Comparison of ENCODE assay signal across 1 cellular context in the genomic region with DNA sequence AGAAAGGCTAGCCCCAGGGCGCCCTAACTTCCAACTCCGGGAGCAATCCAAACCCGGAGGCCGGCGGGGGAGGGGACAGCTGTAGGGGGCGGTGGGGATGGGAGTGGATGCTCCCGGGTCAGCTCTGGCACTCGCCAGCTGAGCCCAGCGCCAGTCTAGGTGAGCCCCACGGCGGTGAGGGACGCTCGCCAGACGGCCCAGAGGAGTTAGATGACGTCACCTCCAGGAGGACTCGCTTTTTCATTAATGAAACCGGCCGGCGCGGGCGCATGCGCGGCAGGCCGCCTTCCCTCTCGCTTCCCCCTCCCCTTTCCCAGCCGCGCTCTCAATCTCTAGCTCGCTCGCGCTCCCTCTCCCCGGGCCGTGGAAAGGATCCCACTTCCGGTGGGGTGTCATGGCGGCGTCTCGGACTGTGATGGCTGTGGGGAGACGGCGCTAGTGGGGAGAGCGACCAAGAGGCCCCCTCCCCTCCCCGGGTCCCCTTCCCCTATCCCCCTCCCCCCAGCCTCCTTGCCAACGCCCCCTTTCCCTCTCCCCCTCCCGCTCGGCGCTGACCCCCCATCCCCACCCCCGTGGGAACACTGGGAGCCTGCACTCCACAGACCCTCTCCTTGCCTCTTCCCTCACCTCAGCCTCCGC.
A peak's percentile ranks its signal among the peaks of the same experiment; 100 is the strongest.
TF ChIP-seq lines count a peak whose summit lies in the region.

A gene with protein sequence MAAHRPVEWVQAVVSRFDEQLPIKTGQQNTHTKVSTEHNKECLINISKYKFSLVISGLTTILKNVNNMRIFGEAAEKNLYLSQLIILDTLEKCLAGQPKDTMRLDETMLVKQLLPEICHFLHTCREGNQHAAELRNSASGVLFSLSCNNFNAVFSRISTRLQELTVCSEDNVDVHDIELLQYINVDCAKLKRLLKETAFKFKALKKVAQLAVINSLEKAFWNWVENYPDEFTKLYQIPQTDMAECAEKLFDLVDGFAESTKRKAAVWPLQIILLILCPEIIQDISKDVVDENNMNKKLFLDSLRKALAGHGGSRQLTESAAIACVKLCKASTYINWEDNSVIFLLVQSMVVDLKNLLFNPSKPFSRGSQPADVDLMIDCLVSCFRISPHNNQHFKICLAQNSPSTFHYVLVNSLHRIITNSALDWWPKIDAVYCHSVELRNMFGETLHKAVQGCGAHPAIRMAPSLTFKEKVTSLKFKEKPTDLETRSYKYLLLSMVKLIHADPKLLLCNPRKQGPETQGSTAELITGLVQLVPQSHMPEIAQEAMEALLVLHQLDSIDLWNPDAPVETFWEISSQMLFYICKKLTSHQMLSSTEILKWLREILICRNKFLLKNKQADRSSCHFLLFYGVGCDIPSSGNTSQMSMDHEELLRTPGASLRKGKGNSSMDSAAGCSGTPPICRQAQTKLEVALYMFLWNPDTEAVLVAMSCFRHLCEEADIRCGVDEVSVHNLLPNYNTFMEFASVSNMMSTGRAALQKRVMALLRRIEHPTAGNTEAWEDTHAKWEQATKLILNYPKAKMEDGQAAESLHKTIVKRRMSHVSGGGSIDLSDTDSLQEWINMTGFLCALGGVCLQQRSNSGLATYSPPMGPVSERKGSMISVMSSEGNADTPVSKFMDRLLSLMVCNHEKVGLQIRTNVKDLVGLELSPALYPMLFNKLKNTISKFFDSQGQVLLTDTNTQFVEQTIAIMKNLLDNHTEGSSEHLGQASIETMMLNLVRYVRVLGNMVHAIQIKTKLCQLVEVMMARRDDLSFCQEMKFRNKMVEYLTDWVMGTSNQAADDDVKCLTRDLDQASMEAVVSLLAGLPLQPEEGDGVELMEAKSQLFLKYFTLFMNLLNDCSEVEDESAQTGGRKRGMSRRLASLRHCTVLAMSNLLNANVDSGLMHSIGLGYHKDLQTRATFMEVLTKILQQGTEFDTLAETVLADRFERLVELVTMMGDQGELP (N-terminal part only) (plus strand): TSS at position 378 of the 639 bp plus-strand sequence. CDS start 333 bp downstream, outside the sequence.

TF ChIP-seq in HEK293, 187 proteins besides CTCF, POLR2A, EP300 and RAD21 (continued from another document and continues in another):
- TF ChIP-seq, protein P1, sequence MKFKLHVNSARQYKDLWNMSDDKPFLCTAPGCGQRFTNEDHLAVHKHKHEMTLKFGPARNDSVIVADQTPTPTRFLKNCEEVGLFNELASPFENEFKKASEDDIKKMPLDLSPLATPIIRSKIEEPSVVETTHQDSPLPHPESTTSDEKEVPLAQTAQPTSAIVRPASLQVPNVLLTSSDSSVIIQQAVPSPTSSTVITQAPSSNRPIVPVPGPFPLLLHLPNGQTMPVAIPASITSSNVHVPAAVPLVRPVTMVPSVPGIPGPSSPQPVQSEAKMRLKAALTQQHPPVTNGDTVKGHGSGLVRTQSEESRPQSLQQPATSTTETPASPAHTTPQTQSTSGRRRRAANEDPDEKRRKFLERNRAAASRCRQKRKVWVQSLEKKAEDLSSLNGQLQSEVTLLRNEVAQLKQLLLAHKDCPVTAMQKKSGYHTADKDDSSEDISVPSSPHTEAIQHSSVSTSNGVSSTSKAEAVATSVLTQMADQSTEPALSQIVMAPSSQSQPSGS (tag by site-specific recombination; IDR thresholded peaks at IDR 0.05; ENCODE audit: low read depth): peak; percentile 100
- TF ChIP-seq, protein P2, sequence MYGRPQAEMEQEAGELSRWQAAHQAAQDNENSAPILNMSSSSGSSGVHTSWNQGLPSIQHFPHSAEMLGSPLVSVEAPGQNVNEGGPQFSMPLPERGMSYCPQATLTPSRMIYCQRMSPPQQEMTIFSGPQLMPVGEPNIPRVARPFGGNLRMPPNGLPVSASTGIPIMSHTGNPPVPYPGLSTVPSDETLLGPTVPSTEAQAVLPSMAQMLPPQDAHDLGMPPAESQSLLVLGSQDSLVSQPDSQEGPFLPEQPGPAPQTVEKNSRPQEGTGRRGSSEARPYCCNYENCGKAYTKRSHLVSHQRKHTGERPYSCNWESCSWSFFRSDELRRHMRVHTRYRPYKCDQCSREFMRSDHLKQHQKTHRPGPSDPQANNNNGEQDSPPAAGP (tag by site-specific recombination; IDR thresholded peaks at IDR 0.05): peak; percentile 67
- TF ChIP-seq ZNF132 (tag by site-specific recombination; IDR thresholded peaks at IDR 0.05; ENCODE audit: borderline replicate concordance) (no peak), ZNF155 (tag by site-specific recombination; IDR thresholded peaks at IDR 0.05) (no peak), ZNF184 (tag by site-specific recombination; IDR thresholded peaks at IDR 0.05) (peak; percentile 84; the same call in 1 of the 2 replicates), ZNF561 (tag by site-specific recombination; IDR thresholded peaks at IDR 0.05; ENCODE audit: borderline replicate concordance) (0 out of 2 replicates have a peak, but pooled peaks have one; percentile 42), ZNF138 (tag by site-specific recombination; IDR thresholded peaks at IDR 0.05; ENCODE audit: borderline replicate concordance) (no peak), ZNF544 (tag by site-specific recombination; IDR thresholded peaks at IDR 0.05) (no peak), ZNF223 (tag by site-specific recombination; IDR thresholded peaks at IDR 0.05) (no peak), ZNF837 (tag by site-specific recombination; IDR thresholded peaks at IDR 0.05) (no peak), TCF7L2 (IDR thresholded peaks at IDR 0.05; ENCODE audit: borderline replicate concordance, low read depth, low read length) (no peak), SP7 (tag by site-specific recombination; IDR thresholded peaks at IDR 0.05) (peak; percentile 76), ZNF701 (tag by site-specific recombination; IDR thresholded peaks at IDR 0.05) (no peak), KLF16 (tag by site-specific recombination; IDR thresholded peaks at IDR 0.05) (no peak; the same call in 1 of the 2 replicates), IKZF3 (tag by site-specific recombination; IDR thresholded peaks at IDR 0.05) (peak; percentile 74), ZNF112 (tag by site-specific recombination; IDR thresholded peaks at IDR 0.05) (no peak), ZSCAN16 (tag by site-specific recombination; IDR thresholded peaks at IDR 0.05) (no peak), ZNF529 (tag by site-specific recombination; IDR thresholded peaks at IDR 0.05; ENCODE audit: insufficient replicate concordance) (no peak), ZNF335 (tag by site-specific recombination; conservative IDR thresholded peaks at IDR 0.05) (0 out of 2 replicates have a peak, but pooled peaks have one; percentile 6), ZBTB7A (tag by site-specific recombination; IDR thresholded peaks at IDR 0.05; ENCODE audit: low read depth) (peak; percentile 80; the same call in 1 of the 2 replicates), ZEB2 (tag by site-specific recombination; IDR thresholded peaks at IDR 0.05) (peak; percentile 32; the same call in 1 of the 2 replicates), BCL11B (tag by site-specific recombination; IDR thresholded peaks at IDR 0.05; ENCODE audit: low read depth) (0 out of 2 replicates have a peak, but pooled peaks have one; percentile 35), GFI1B (tag by site-specific recombination; IDR thresholded peaks at IDR 0.05) (no peak), ZNF10 (tag by site-specific recombination; IDR thresholded peaks at IDR 0.05) (peak; percentile 17; the same call in 1 of the 2 replicates), ZNF423 (tag by site-specific recombination; IDR thresholded peaks at IDR 0.05) (peak; percentile 56; the same call in 1 of the 2 replicates), ZNF600 (tag by site-specific recombination; IDR thresholded peaks at IDR 0.05) (0 out of 2 replicates have a peak, but pooled peaks have one; percentile 22), ZNF2 (tag by site-specific recombination; IDR thresholded peaks at IDR 0.05) (0 out of 2 replicates have a peak, but pooled peaks have one; percentile 22), ZNF433 (tag by site-specific recombination; IDR thresholded peaks at IDR 0.05; ENCODE audit: low read depth) (no peak), ZNF548 (tag by site-specific recombination; IDR thresholded peaks at IDR 0.05) (no peak), ZNF629 (tag by site-specific recombination; IDR thresholded peaks at IDR 0.05) (peak; percentile 91), YY2 (tag by site-specific recombination; IDR thresholded peaks at IDR 0.05) (no peak), ZNF239 (tag by site-specific recombination; IDR thresholded peaks at IDR 0.05) (no peak), ZNF521 (tag by site-specific recombination; IDR thresholded peaks at IDR 0.05) (no peak), ZNF791 (tag by site-specific recombination; IDR thresholded peaks at IDR 0.05) (no peak), ZNF341 (tag by site-specific recombination; IDR thresholded peaks at IDR 0.05; ENCODE audit: low read depth) (0 out of 2 replicates have a peak, but pooled peaks have one; percentile 8)
- TF ChIP-seq, protein P3, sequence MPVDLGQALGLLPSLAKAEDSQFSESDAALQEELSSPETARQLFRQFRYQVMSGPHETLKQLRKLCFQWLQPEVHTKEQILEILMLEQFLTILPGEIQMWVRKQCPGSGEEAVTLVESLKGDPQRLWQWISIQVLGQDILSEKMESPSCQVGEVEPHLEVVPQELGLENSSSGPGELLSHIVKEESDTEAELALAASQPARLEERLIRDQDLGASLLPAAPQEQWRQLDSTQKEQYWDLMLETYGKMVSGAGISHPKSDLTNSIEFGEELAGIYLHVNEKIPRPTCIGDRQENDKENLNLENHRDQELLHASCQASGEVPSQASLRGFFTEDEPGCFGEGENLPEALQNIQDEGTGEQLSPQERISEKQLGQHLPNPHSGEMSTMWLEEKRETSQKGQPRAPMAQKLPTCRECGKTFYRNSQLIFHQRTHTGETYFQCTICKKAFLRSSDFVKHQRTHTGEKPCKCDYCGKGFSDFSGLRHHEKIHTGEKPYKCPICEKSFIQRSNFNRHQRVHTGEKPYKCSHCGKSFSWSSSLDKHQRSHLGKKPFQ (tag by site-specific recombination; IDR thresholded peaks at IDR 0.05): no peak
- TF ChIP-seq, protein P4, sequence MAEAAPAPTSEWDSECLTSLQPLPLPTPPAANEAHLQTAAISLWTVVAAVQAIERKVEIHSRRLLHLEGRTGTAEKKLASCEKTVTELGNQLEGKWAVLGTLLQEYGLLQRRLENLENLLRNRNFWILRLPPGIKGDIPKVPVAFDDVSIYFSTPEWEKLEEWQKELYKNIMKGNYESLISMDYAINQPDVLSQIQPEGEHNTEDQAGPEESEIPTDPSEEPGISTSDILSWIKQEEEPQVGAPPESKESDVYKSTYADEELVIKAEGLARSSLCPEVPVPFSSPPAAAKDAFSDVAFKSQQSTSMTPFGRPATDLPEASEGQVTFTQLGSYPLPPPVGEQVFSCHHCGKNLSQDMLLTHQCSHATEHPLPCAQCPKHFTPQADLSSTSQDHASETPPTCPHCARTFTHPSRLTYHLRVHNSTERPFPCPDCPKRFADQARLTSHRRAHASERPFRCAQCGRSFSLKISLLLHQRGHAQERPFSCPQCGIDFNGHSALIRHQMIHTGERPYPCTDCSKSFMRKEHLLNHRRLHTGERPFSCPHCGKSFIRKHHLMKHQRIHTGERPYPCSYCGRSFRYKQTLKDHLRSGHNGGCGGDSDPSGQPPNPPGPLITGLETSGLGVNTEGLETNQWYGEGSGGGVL (tag by site-specific recombination; IDR thresholded peaks at IDR 0.05): no peak
- TF ChIP-seq, protein P5, sequence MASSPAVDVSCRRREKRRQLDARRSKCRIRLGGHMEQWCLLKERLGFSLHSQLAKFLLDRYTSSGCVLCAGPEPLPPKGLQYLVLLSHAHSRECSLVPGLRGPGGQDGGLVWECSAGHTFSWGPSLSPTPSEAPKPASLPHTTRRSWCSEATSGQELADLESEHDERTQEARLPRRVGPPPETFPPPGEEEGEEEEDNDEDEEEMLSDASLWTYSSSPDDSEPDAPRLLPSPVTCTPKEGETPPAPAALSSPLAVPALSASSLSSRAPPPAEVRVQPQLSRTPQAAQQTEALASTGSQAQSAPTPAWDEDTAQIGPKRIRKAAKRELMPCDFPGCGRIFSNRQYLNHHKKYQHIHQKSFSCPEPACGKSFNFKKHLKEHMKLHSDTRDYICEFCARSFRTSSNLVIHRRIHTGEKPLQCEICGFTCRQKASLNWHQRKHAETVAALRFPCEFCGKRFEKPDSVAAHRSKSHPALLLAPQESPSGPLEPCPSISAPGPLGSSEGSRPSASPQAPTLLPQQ (tag by site-specific recombination; IDR thresholded peaks at IDR 0.05): peak; percentile 21; the same call in 1 of the 2 replicates
- TF ChIP-seq, protein P6, sequence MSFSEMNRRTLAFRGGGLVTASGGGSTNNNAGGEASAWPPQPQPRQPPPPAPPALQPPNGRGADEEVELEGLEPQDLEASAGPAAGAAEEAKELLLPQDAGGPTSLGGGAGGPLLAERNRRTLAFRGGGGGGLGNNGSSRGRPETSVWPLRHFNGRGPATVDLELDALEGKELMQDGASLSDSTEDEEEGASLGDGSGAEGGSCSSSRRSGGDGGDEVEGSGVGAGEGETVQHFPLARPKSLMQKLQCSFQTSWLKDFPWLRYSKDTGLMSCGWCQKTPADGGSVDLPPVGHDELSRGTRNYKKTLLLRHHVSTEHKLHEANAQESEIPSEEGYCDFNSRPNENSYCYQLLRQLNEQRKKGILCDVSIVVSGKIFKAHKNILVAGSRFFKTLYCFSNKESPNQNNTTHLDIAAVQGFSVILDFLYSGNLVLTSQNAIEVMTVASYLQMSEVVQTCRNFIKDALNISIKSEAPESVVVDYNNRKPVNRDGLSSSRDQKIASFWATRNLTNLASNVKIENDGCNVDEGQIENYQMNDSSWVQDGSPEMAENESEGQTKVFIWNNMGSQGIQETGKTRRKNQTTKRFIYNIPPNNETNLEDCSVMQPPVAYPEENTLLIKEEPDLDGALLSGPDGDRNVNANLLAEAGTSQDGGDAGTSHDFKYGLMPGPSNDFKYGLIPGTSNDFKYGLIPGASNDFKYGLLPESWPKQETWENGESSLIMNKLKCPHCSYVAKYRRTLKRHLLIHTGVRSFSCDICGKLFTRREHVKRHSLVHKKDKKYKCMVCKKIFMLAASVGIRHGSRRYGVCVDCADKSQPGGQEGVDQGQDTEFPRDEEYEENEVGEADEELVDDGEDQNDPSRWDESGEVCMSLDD (tag by site-specific recombination; IDR thresholded peaks at IDR 0.05): peak; percentile 39; the same call in 1 of the 2 replicates
- TF ChIP-seq, protein P7, sequence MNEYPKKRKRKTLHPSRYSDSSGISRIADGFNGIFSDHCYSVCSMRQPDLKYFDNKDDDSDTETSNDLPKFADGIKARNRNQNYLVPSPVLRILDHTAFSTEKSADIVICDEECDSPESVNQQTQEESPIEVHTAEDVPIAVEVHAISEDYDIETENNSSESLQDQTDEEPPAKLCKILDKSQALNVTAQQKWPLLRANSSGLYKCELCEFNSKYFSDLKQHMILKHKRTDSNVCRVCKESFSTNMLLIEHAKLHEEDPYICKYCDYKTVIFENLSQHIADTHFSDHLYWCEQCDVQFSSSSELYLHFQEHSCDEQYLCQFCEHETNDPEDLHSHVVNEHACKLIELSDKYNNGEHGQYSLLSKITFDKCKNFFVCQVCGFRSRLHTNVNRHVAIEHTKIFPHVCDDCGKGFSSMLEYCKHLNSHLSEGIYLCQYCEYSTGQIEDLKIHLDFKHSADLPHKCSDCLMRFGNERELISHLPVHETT (tag by site-specific recombination; IDR thresholded peaks at IDR 0.05): peak; percentile 58; the same call in 1 of the 2 replicates
- TF ChIP-seq, protein P8, sequence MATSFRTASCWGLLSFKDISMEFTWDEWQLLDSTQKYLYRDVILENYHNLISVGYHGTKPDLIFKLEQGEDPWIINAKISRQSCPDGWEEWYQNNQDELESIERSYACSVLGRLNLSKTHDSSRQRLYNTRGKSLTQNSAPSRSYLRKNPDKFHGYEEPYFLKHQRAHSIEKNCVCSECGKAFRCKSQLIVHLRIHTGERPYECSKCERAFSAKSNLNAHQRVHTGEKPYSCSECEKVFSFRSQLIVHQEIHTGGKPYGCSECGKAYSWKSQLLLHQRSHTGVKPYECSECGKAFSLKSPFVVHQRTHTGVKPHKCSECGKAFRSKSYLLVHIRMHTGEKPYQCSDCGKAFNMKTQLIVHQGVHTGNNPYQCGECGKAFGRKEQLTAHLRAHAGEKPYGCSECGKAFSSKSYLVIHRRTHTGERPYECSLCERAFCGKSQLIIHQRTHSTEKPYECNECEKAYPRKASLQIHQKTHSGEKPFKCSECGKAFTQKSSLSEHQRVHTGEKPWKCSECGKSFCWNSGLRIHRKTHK (tag by site-specific recombination; IDR thresholded peaks at IDR 0.05): no peak
